Comparison of ENCODE assay signal across 2 cellular contexts in genomic region chr2:166209944-166210343, GRCh38.
DNase-seq lines count a peak whose midpoint lies in the region; ATAC-seq, FAIRE-seq and TF ChIP-seq lines count a peak whose summit lies in the region.
"Not testable (repeated sequence)": the region's sequence is repeated elsewhere in the genome, so short reads cannot be mapped to it uniquely, and the experiment has no call there.

No MANE protein-coding gene starts in this region.

- FAIRE-seq in K562 (lab: Jason Lieb, UNC), result not testable (repeated sequence)

- not testable (repeated sequence) for H3K4me2 ChIP-seq in K562 (ENCODE audit: insufficient read depth, low read length)

- not testable (repeated sequence) for H2AFZ ChIP-seq in K562 (ENCODE audit: low read depth, low read length)

- not testable (repeated sequence) for TF ChIP-seq CTCF in HEK293 (tag by site-specific recombination; IDR thresholded peaks at IDR 0.05); K562 (IDR thresholded peaks at IDR 0.05 in 2 of 3, conservative IDR thresholded peaks at IDR 0.05 in 1 of 3; ENCODE audit: insufficient read depth in 2 of 3, low read depth in 1 of 3, low read length in 3 of 3)

- not testable (repeated sequence) for H3K36me3 ChIP-seq in HEK293 (ENCODE audit: control insufficient read depth in 2 of 2, insufficient read depth in 1 of 2, low read length in 2 of 2); K562 (ENCODE audit: control insufficient read depth, insufficient read depth, low read length)

- TF ChIP-seq RAD21 in K562 (CRISPR knock-in tag; conservative IDR thresholded peaks at IDR 0.05 in 1 of 2, IDR thresholded peaks at IDR 0.05 in 1 of 2), result not testable (repeated sequence)

- CTCF ChIA-PET in HEK293 (lab: Yijun Ruan, JAX); K562 (lab: Yijun Ruan, JAX; ENCODE audit: low intra/inter-chr PET ratio): not testable (repeated sequence)

- TF ChIP-seq EP300 in K562 (IDR thresholded peaks at IDR 0.05; ENCODE audit: low read length), result not testable (repeated sequence)

- not testable (repeated sequence) for H3K27me3 ChIP-seq in K562 (ENCODE audit: control insufficient read depth in 2 of 2, insufficient read depth in 2 of 2, low read length in 2 of 2)

- TF ChIP-seq POLR2A in K562 (conservative IDR thresholded peaks at IDR 0.05), result not testable (repeated sequence)

- not testable (repeated sequence) for H3K9me3 ChIP-seq in HEK293 (ENCODE audit: control insufficient read depth, insufficient read depth, low read depth, low read length); K562 (replicated peaks; ENCODE audit: control insufficient read depth, insufficient read depth, low read depth, low read length)

- WGBS in K562 (ENCODE audit: insufficient coverage, low coverage, missing lambda C conversion rate), result 63% methylated on average over 4 of the region's 4 CpGs

- in situ Hi-C loops in K562 (cut with MboI), result not testable (repeated sequence)

- not testable (repeated sequence) for BruUV-seq in K562 (replicated peaks; lab: Mats Ljungman, UMichigan)

- H3K9me1 ChIP-seq in K562 (ENCODE audit: control insufficient read depth, insufficient read depth, low read length), result not testable (repeated sequence)

- H3K4me3 ChIP-seq in HEK293 (ENCODE audit: low read depth, low read length); K562: not testable (repeated sequence)

- H3K9ac ChIP-seq in K562 (ENCODE audit: insufficient read depth in 1 of 2, low read depth in 2 of 2, low read length in 2 of 2), result not testable (repeated sequence)

- not testable (repeated sequence) for H3K4me1 ChIP-seq in HEK293 (ENCODE audit: control insufficient read depth, insufficient read depth, low read length); K562 (replicated peaks in 1 of 2; ENCODE audit: control insufficient read depth in 2 of 2, insufficient read depth in 2 of 2, low read length in 2 of 2)

- POLR2A ChIA-PET in HEK293 (lab: Yijun Ruan, JAX); K562 (lab: Yijun Ruan, JAX): not testable (repeated sequence)

- not testable (repeated sequence) for ATAC-seq in K562

- DNase-seq in K562 (ENCODE audit: extremely low read depth in 1 of 4, low spot score in 3 of 4), result not testable (repeated sequence)

- H4K20me1 ChIP-seq in K562 (replicated peaks; ENCODE audit: control insufficient read depth, insufficient read depth, low read length), result not testable (repeated sequence)

- intact Hi-C loops in K562 (cut with micrococcal nuclease), result not testable (repeated sequence)

- H3K79me2 ChIP-seq in K562 (ENCODE audit: control insufficient read depth, insufficient read depth, low read length), result not testable (repeated sequence)

- H3K27ac ChIP-seq in HEK293 (ENCODE audit: extremely low read depth, low read depth, low read length); K562 (ENCODE audit: extremely low read depth, low read depth, low read length): not testable (repeated sequence)

TF ChIP-seq in HEK293, 187 proteins besides CTCF, POLR2A, EP300 and RAD21:
- peak; percentile 64; the same call in 1 of the 2 replicates for TF ChIP-seq ZNF146 (tag by site-specific recombination; IDR thresholded peaks at IDR 0.05)
TF ChIP-seq in HEK293: peak in this region for 1; not testable (repeated sequence) for 186.

TF ChIP-seq in K562, 482 proteins besides CTCF, POLR2A, EP300 and RAD21:
- peak; percentile 69 for TF ChIP-seq ZNF146 (CRISPR knock-in tag; IDR thresholded peaks at IDR 0.05; ENCODE audit: unreplicated experiment)
- peak; percentile 16; the same call in 1 of the 2 replicates for TF ChIP-seq NFIX (CRISPR knock-in tag; IDR thresholded peaks at IDR 0.05; ENCODE audit: low read depth)
- TF ChIP-seq NFIC (IDR thresholded peaks at IDR 0.05), result peak; percentile 59
TF ChIP-seq in K562: peak in this region for 3; not testable (repeated sequence) for 479.
